Comparison of ENCODE assay signal across 13 cellular contexts in the genomic region with DNA sequence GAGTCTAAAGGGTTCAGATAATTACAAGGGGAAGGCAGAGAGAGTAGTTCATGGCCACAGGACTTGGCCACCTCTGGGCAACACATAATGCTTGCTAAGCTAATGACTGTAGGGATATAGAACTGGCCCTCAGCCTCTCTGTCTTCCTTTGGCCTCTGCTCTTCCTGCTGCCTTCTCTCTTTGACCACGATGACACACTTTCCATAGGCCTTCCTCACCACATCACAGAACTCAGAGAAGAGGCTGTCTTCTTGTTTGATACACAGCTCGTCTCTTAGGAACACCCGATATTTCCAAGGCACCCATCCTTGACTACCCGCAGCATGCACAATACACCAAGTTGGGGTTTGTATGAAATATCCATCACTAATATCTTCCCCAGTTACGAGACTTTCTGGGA. TPM values are rescaled to one million over a fixed set of nuclear protein-coding genes. Genes with fewer than 3 reads are reported as not detected.
"Had no signal": no experiment of that assay in that cellular context is flagged by ENCODE, and none has a peak within 500 bp of the region (broad histone marks: within the 10 kb centered on the region; RNA-seq: fewer than 3 reads in every experiment).

No MANE protein-coding gene starts in this region.

RNA-seq across cellular contexts. Expression of a gene that starts 23.2 kb away (rescaled TPM):
- total RNA-seq: stomach, temporal lobe, thoracic aorta, thyroid gland, tibial nerve, transverse colon, upper lobe of right lung, ureter, urinary bladder, vagina had no signal

RNA-seq across cellular contexts. Expression of a gene that starts 36.7 kb away (rescaled TPM):
- total RNA-seq: subcutaneous adipose tissue, suprapubic skin, thoracic aorta, transverse colon, upper lobe of left lung, ureter, urinary bladder, vagina had no signal
